Comparison of ENCODE assay signal across 1 cellular context in genomic region chr4:25312496-25313193, GRCh38.
TF ChIP-seq lines count a peak whose summit lies in the region.

ZCCHC4 (plus strand) TSS chr4:25312774; CDS start chr4:25312810, 36 bp downstream.

TF ChIP-seq in K562, 482 proteins besides CTCF, POLR2A, EP300 and RAD21 (continued from another document and continues in another):
- TF ChIP-seq FOXP4 (CRISPR knock-in tag; IDR thresholded peaks at IDR 0.05; ENCODE audit: borderline replicate concordance) (no peak), ZNF212 (CRISPR knock-in tag; IDR thresholded peaks at IDR 0.05) (no peak), MXI1 (IDR thresholded peaks at IDR 0.05; ENCODE audit: low read depth, low read length) (no peak), STAT5A (IDR thresholded peaks at IDR 0.05; ENCODE audit: borderline replicate concordance, low read length) (peak; percentile 50; the same call in 1 of the 2 replicates), PURB (CRISPR knock-in tag; IDR thresholded peaks at IDR 0.05; ENCODE audit: low read depth) (no peak), RFX5 (IDR thresholded peaks at IDR 0.05; ENCODE audit: low read depth, low read length) (no peak), PTTG1 (tag; IDR thresholded peaks at IDR 0.05; ENCODE audit: low read depth) (no peak), GTF2E2 (tag; IDR thresholded peaks at IDR 0.05) (peak; percentile 87; the same call in 1 of the 2 replicates), JUND (IDR thresholded peaks at IDR 0.05; ENCODE audit: borderline replicate concordance, low read depth, low read length) (peak; percentile 65), JUND (tag; IDR thresholded peaks at IDR 0.05; ENCODE audit: borderline replicate concordance, low read depth, low read length) (no peak; the same call in 2 of the 3 replicates), ZNF77 (CRISPR knock-in tag; IDR thresholded peaks at IDR 0.05) (no peak), ZNF699 (CRISPR knock-in tag; IDR thresholded peaks at IDR 0.05; ENCODE audit: insufficient replicate concordance) (no peak), KLF10 (CRISPR knock-in tag; IDR thresholded peaks at IDR 0.05) (no peak), ZNF184 (CRISPR knock-in tag; IDR thresholded peaks at IDR 0.05) (no peak), CAMTA2 (CRISPR knock-in tag; conservative IDR thresholded peaks at IDR 0.05) (no peak), YY1 (IDR thresholded peaks at IDR 0.05; ENCODE audit: borderline replicate concordance in 1 of 3, control insufficient read depth in 1 of 3, extremely low read depth in 1 of 3, insufficient read depth in 3 of 3, insufficient read length in 1 of 3, insufficient replicate concordance in 2 of 3, low read depth in 1 of 3, low read length in 2 of 3) (peak; percentile 88 to 99 (median 98)), DEAF1 (CRISPR knock-in tag; IDR thresholded peaks at IDR 0.05) (no peak), ERF (CRISPR knock-in tag; IDR thresholded peaks at IDR 0.05) (no peak), PHTF2 (CRISPR knock-in tag; IDR thresholded peaks at IDR 0.05) (no peak), ZBTB34 (CRISPR knock-in tag; IDR thresholded peaks at IDR 0.05) (no peak), FOXJ3 (CRISPR knock-in tag; IDR thresholded peaks at IDR 0.05) (no peak), RBBP5 (IDR thresholded peaks at IDR 0.05; ENCODE audit: borderline replicate concordance, insufficient read depth, low read length, poor library complexity, severe bottlenecking) (peak; percentile 85), STAT6 (CRISPR knock-in tag; IDR thresholded peaks at IDR 0.05) (no peak), RHOXF2B (CRISPR knock-in tag; conservative IDR thresholded peaks at IDR 0.05) (no peak), CHD1 (IDR thresholded peaks at IDR 0.05; ENCODE audit: low read length) (no peak), ZC3H8 (IDR thresholded peaks at IDR 0.05) (no peak), NR3C1 (CRISPR knock-in tag; IDR thresholded peaks at IDR 0.05) (no peak), ZNF124 (CRISPR knock-in tag; IDR thresholded peaks at IDR 0.05) (no peak), ARID1B (IDR thresholded peaks at IDR 0.05) (no peak; the same call in 1 of the 2 replicates), HNRNPK (IDR thresholded peaks at IDR 0.05; ENCODE audit: low read depth, low read length, poor library complexity, severe bottlenecking) (no peak), NUFIP1 (IDR thresholded peaks at IDR 0.05; ENCODE audit: partially characterized antibody) (no peak), ZNF140 (CRISPR knock-in tag; IDR thresholded peaks at IDR 0.05) (no peak), FIP1L1 (IDR thresholded peaks at IDR 0.05; ENCODE audit: low read depth, low read length, poor library complexity, severe bottlenecking) (peak; percentile 97), SMARCA5 (IDR thresholded peaks at IDR 0.05) (no peak), SLC30A9 (CRISPR knock-in tag; IDR thresholded peaks at IDR 0.05) (no peak), CSDE1 (IDR thresholded peaks at IDR 0.05) (no peak)
- TF ChIP-seq, protein P1, sequence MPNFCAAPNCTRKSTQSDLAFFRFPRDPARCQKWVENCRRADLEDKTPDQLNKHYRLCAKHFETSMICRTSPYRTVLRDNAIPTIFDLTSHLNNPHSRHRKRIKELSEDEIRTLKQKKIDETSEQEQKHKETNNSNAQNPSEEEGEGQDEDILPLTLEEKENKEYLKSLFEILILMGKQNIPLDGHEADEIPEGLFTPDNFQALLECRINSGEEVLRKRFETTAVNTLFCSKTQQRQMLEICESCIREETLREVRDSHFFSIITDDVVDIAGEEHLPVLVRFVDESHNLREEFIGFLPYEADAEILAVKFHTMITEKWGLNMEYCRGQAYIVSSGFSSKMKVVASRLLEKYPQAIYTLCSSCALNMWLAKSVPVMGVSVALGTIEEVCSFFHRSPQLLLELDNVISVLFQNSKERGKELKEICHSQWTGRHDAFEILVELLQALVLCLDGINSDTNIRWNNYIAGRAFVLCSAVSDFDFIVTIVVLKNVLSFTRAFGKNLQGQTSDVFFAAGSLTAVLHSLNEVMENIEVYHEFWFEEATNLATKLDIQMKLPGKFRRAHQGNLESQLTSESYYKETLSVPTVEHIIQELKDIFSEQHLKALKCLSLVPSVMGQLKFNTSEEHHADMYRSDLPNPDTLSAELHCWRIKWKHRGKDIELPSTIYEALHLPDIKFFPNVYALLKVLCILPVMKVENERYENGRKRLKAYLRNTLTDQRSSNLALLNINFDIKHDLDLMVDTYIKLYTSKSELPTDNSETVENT (CRISPR knock-in tag; IDR thresholded peaks at IDR 0.05) = peak; percentile 99
- TF ChIP-seq, protein P2, sequence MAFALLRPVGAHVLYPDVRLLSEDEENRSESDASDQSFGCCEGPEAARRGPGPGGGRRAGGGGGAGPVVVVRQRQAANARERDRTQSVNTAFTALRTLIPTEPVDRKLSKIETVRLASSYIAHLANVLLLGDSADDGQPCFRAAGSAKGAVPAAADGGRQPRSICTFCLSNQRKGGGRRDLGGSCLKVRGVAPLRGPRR (CRISPR knock-in tag; IDR thresholded peaks at IDR 0.05) = no peak
- TF ChIP-seq, protein P3, sequence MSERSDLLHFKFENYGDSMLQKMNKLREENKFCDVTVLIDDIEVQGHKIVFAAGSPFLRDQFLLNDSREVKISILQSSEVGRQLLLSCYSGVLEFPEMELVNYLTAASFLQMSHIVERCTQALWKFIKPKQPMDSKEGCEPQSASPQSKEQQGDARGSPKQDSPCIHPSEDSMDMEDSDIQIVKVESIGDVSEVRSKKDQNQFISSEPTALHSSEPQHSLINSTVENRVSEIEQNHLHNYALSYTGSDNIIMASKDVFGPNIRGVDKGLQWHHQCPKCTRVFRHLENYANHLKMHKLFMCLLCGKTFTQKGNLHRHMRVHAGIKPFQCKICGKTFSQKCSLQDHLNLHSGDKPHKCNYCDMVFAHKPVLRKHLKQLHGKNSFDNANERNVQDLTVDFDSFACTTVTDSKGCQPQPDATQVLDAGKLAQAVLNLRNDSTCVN (CRISPR knock-in tag; IDR thresholded peaks at IDR 0.05) = no peak
- TF ChIP-seq, protein P4, sequence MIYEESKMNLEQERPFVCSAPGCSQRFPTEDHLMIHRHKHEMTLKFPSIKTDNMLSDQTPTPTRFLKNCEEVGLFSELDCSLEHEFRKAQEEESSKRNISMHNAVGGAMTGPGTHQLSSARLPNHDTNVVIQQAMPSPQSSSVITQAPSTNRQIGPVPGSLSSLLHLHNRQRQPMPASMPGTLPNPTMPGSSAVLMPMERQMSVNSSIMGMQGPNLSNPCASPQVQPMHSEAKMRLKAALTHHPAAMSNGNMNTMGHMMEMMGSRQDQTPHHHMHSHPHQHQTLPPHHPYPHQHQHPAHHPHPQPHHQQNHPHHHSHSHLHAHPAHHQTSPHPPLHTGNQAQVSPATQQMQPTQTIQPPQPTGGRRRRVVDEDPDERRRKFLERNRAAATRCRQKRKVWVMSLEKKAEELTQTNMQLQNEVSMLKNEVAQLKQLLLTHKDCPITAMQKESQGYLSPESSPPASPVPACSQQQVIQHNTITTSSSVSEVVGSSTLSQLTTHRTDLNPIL (CRISPR knock-in tag; IDR thresholded peaks at IDR 0.05) = no peak
- TF ChIP-seq, protein P5, sequence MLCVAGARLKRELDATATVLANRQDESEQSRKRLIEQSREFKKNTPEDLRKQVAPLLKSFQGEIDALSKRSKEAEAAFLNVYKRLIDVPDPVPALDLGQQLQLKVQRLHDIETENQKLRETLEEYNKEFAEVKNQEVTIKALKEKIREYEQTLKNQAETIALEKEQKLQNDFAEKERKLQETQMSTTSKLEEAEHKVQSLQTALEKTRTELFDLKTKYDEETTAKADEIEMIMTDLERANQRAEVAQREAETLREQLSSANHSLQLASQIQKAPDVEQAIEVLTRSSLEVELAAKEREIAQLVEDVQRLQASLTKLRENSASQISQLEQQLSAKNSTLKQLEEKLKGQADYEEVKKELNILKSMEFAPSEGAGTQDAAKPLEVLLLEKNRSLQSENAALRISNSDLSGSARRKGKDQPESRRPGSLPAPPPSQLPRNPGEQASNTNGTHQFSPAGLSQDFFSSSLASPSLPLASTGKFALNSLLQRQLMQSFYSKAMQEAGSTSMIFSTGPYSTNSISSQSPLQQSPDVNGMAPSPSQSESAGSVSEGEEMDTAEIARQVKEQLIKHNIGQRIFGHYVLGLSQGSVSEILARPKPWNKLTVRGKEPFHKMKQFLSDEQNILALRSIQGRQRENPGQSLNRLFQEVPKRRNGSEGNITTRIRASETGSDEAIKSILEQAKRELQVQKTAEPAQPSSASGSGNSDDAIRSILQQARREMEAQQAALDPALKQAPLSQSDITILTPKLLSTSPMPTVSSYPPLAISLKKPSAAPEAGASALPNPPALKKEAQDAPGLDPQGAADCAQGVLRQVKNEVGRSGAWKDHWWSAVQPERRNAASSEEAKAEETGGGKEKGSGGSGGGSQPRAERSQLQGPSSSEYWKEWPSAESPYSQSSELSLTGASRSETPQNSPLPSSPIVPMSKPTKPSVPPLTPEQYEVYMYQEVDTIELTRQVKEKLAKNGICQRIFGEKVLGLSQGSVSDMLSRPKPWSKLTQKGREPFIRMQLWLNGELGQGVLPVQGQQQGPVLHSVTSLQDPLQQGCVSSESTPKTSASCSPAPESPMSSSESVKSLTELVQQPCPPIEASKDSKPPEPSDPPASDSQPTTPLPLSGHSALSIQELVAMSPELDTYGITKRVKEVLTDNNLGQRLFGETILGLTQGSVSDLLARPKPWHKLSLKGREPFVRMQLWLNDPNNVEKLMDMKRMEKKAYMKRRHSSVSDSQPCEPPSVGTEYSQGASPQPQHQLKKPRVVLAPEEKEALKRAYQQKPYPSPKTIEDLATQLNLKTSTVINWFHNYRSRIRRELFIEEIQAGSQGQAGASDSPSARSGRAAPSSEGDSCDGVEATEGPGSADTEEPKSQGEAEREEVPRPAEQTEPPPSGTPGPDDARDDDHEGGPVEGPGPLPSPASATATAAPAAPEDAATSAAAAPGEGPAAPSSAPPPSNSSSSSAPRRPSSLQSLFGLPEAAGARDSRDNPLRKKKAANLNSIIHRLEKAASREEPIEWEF (CRISPR knock-in tag; IDR thresholded peaks at IDR 0.05) = no peak
